Comparison of ENCODE assay signal across 10 cellular contexts in the genomic region with DNA sequence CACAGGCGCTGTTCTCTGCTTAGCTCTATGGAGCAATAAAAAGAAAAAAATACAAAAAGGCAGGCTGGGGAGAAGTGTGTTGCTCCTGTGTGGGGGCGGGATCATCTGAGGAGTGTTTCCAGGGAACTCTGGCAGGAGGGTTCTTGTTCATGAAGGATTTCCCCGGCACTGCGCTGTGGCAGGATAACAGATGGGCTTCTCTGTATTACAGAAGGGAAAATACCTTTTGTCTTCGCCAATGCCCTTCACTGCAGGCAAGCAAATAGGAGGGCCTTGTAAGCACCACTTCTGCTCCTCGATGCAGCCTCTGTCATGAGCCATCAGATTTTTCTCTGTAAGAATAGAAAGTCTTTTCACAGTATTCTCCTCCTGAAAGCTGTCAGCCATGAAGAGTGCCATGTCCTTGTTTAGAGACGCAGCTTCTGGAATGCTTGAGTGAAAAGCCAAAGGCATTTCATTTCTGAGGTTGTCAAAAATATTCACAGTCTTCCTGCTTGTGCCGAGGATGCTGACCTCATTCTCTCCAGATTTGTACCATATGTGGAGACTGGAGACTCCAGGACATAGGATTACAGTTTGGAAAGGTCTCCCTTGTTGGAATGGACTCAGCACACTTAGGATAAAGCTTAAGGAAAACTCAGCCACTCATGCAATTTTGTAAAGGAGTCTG.
DNase-seq lines count a peak whose midpoint lies in the region; ATAC-seq and TF ChIP-seq lines count a peak whose summit lies in the region.
"Had no signal": no experiment of that assay in that cellular context is flagged by ENCODE, and none has a peak within 500 bp of the region (broad histone marks: within the 10 kb centered on the region; RNA-seq: fewer than 3 reads in every experiment).

No MANE protein-coding gene starts in this region.

- H3K9me3 Mint-ChIP-seq in activated CD4-positive, alpha-beta memory T cell treated with anti-CD3 and anti-CD28 coated beads, Interleukin-2, amount 10 ng/mL, durations not matched to agents 7 days and 5 days, result no peaks in the 10 kb centered on the region

- peak overlapping the region in 1 of 2 donors; percentile 27 for H3K27ac ChIP-seq in ovary
- H3K27ac ChIP-seq: BLaER1 treated with 17β-estradiol and CSF1 and Interleukin-3, amounts not matched to agents 10 nM and 100 nM had no signal

- H3K4me3 ChIP-seq in fibroblast of the aortic adventitia (ENCODE audit: low read depth, low read length) (no peak overlapping the region), ovary (no peak overlapping the region)
- H3K4me3 ChIP-seq: BLaER1 treated with 17β-estradiol and CSF1 and Interleukin-3, amounts not matched to agents 10 nM and 100 nM had no signal

- no peaks in the 10 kb centered on the region for H3K27me3 ChIP-seq in ovary
- H3K27me3 ChIP-seq: BLaER1 treated with 17β-estradiol and CSF1 and Interleukin-3, amounts not matched to agents 10 nM and 100 nM had no signal

- no peak for TF ChIP-seq CTCF in fibroblast of the aortic adventitia (IDR thresholded peaks at IDR 0.05; ENCODE audit: insufficient read depth, low read length)
- TF ChIP-seq CTCF in ovary (IDR thresholded peaks at IDR 0.05), result no peak

- no peaks in the 10 kb centered on the region for H3K4me1 Mint-ChIP-seq in activated CD4-positive, alpha-beta memory T cell treated with anti-CD3 and anti-CD28 coated beads, Interleukin-2, amount 10 ng/mL, durations not matched to agents 7 days and 5 days

- intact Hi-C loops in ovary (cut with DNase I), result no loop called here

- no peak overlapping the region for H3K4me3 Mint-ChIP-seq in activated CD4-positive, alpha-beta memory T cell treated with anti-CD3 and anti-CD28 coated beads, Interleukin-2, amount 10 ng/mL, durations not matched to agents 7 days and 5 days

- no peaks in the 10 kb centered on the region for H3K36me3 ChIP-seq in ovary
- H3K36me3 ChIP-seq: BLaER1 treated with 17β-estradiol and CSF1 and Interleukin-3, amounts not matched to agents 10 nM and 100 nM had no signal

- 10 to 17% (median 16%) methylated on average over 8 of the region's 8 CpGs for WGBS in ovary, 3 donors

- POLR2A ChIA-PET in activated CD4-positive, alpha-beta memory T cell treated with anti-CD3 and anti-CD28 coated beads, Interleukin-2, amount 10 ng/mL, durations not matched to agents 7 days and 5 days (lab: Charles Lee), result no interaction called here

- H3K4me1 ChIP-seq in ovary (ENCODE audit: insufficient read depth), result peaks cover 2% of the 10 kb centered on the region

- peak; percentile 56 for DNase-seq in AG20443 (ENCODE audit: low spot score)
- peak; percentile 23 for DNase-seq in RPMI7951 (ENCODE audit: low read depth)
- DNase-seq in fibroblast of the aortic adventitia (ENCODE audit: low read depth), result peak; percentile 2
- DNase-seq in ovary, result peak; percentile 23 to 46 (median 28)
- no peak for DNase-seq in epidermal melanocyte (ENCODE audit: insufficient read length, low spot score)
- no peak for DNase-seq in NCI-H345 treated with DMSO at 0.1 percent for 48 hours (lab: John Stamatoyannopoulos, UW; ENCODE audit: unreplicated experiment)
- DNase-seq in activated CD4-positive, alpha-beta memory T cell treated with anti-CD3 and anti-CD28 coated beads, Interleukin-2, amount 10 ng/mL, durations not matched to agents 7 days and 5 days, result no peak
- DNase-seq: activated naive CD4-positive, alpha-beta T cell treated with Interleukin-2 at 50 U/mL for 16 hours had no signal

- H3K36me3 Mint-ChIP-seq in activated CD4-positive, alpha-beta memory T cell treated with anti-CD3 and anti-CD28 coated beads, Interleukin-2, amount 10 ng/mL, durations not matched to agents 7 days and 5 days (ENCODE audit: low read depth), result no peaks in the 10 kb centered on the region

- ATAC-seq in GM19455 (IDR thresholded peaks at IDR 0.05; ENCODE audit: unreplicated experiment), result no peak

- H3K27ac Mint-ChIP-seq in activated CD4-positive, alpha-beta memory T cell treated with anti-CD3 and anti-CD28 coated beads, Interleukin-2, amount 10 ng/mL, durations not matched to agents 7 days and 5 days, result no peak overlapping the region

- H3K27me3 Mint-ChIP-seq in activated CD4-positive, alpha-beta memory T cell treated with anti-CD3 and anti-CD28 coated beads, Interleukin-2, amount 10 ng/mL, durations not matched to agents 7 days and 5 days, result peaks cover 2% of the 10 kb centered on the region

- TF ChIP-seq EP300 in ovary (IDR thresholded peaks at IDR 0.05), result no peak

- CTCF ChIA-PET in activated CD4-positive, alpha-beta memory T cell treated with anti-CD3 and anti-CD28 coated beads, Interleukin-2, amount 10 ng/mL, durations not matched to agents 7 days and 5 days (lab: Charles Lee), result no interaction called here

- H3K9me3 ChIP-seq in ovary, result no peaks in the 10 kb centered on the region
- H3K9me3 ChIP-seq: BLaER1 treated with 17β-estradiol and CSF1 and Interleukin-3, amounts not matched to agents 10 nM and 100 nM had no signal

- TF ChIP-seq POLR2A in ovary (IDR thresholded peaks at IDR 0.05), result no peak

Comparison
In these comparisons a context has a peak if more than half of its experiments do, and no peak if none do; other contexts are left out.
1. DNase-seq: peak in AG20443 (single experiment), RPMI7951 (single experiment), fibroblast of the aortic adventitia (single experiment) and ovary (5 of 5); none in epidermal melanocyte (single experiment), NCI-H345 treated with DMSO at 0.1 percent for 48 hours (single experiment) and activated CD4-positive, alpha-beta memory T cell treated with anti-CD3 and anti-CD28 coated beads, Interleukin-2, amount 10 ng/mL, durations not matched to agents 7 days and 5 days (single experiment).